10 cellular contexts compared by ENCODE assay signal in the genomic region with DNA sequence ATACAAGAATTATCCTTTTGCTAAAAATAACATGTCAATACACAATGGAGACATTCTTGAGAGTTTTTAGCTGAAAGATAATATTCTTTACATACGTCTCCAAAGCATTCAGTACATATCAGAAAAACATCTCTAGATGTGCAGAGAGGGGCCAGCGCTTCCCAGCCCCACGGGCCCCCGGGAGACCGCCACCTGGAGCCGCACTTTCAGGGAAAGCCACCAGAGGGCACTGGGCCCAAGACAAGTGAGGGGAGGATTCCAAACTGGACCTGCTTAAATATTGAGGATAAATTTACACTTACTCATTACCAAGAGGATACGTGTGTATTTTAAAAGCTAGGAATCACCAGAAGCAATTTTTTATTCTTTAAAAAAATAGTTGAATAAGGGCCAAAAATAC.
DNase-seq lines count a peak whose midpoint lies in the region; ATAC-seq and TF ChIP-seq lines count a peak whose summit lies in the region.
"Had no signal": no experiment of that assay in that cellular context is flagged by ENCODE, and none has a peak within 500 bp of the region (broad histone marks: within the 10 kb centered on the region; RNA-seq: fewer than 3 reads in every experiment).

No MANE protein-coding gene starts in this region.

- H3K9me3 ChIP-seq in heart right ventricle (no peaks in the 10 kb centered on the region), tibial nerve (no peaks in the 10 kb centered on the region)
- H3K9me3 ChIP-seq: stomach had no signal

- H3K36me3 ChIP-seq in heart right ventricle (no peaks in the 10 kb centered on the region), tibial nerve (no peaks in the 10 kb centered on the region)
- H3K36me3 ChIP-seq: stomach had no signal

- TF ChIP-seq CTCF in heart right ventricle (IDR thresholded peaks at IDR 0.05) = peak; percentile 17 to 59 (median 49)
- peak in 45 of 56 donors; percentile 20 to 58 (median 39) for TF ChIP-seq CTCF in dorsolateral prefrontal cortex (IDR thresholded peaks at IDR 0.05 in 54 of 56, conservative IDR thresholded peaks at IDR 0.05 in 2 of 56; ENCODE audit: low read depth in 1 of 56, partially characterized antibody in 56 of 56)
- TF ChIP-seq CTCF in tibial nerve (IDR thresholded peaks at IDR 0.05) = peak; percentile 21 to 29 (median 24)

- TF ChIP-seq POLR2A in tibial nerve (IDR thresholded peaks at IDR 0.05) = no peak

- H3K4me3 ChIP-seq in heart right ventricle (no peak overlapping the region), dorsolateral prefrontal cortex (no peak overlapping the region), tibial nerve (no peak overlapping the region)
- H3K4me3 ChIP-seq: stomach had no signal

- peaks cover 0 to 9% (median 4%) of the 10 kb centered on the region in 7 donors for H3K27me3 ChIP-seq in heart right ventricle
- peaks cover 0 to 22% (median 0%) of the 10 kb centered on the region in 45 donors for H3K27me3 ChIP-seq in dorsolateral prefrontal cortex
- no peaks in the 10 kb centered on the region for H3K27me3 ChIP-seq in tibial nerve

- no peak overlapping the region for H3K27ac ChIP-seq in heart right ventricle
- no peak overlapping the region for H3K27ac ChIP-seq in dorsolateral prefrontal cortex
- no peak overlapping the region for H3K27ac ChIP-seq in tibial nerve
- H3K27ac ChIP-seq: stomach had no signal

- no peak for TF ChIP-seq EP300 in tibial nerve (IDR thresholded peaks at IDR 0.05)

- no peaks in the 10 kb centered on the region for H3K4me1 ChIP-seq in heart right ventricle
- no peaks in the 10 kb centered on the region for H3K4me1 ChIP-seq in tibial nerve
- H3K4me1 ChIP-seq: stomach had no signal

- intact Hi-C loops in heart right ventricle (cut with DNase I) (no loop called here), cardiac septum (cut with DNase I) (no loop called here), dorsolateral prefrontal cortex (cut with DNase I) (no loop called here)

- 18 to 20% methylated on average over 7 of the region's 7 CpGs for WGBS in heart right ventricle, 2 donors
- 9 to 13% methylated on average over 7 of the region's 7 CpGs for WGBS in tibial nerve, 2 donors

- DNase-seq in heart right ventricle (no peak), cardiac septum (ENCODE audit: low spot score) (no peak), NAMALWA (ENCODE audit: low spot score) (peak; percentile 31), dorsolateral prefrontal cortex (no peak), tibial nerve (ENCODE audit: low spot score in 2 of 2) (no peak), HK-2 (ENCODE audit: unreplicated experiment) (no peak)
- no peak for DNase-seq in stimulated activated naive CD4-positive, alpha-beta T cell (lab: John Stamatoyannopoulos, UW)
- DNase-seq: DMS153, stomach had no signal

- ATAC-seq in heart right ventricle = no peak
- ATAC-seq in esophagus mucosa = no peak
